13 cellular contexts compared by ENCODE assay signal in the genomic region with DNA sequence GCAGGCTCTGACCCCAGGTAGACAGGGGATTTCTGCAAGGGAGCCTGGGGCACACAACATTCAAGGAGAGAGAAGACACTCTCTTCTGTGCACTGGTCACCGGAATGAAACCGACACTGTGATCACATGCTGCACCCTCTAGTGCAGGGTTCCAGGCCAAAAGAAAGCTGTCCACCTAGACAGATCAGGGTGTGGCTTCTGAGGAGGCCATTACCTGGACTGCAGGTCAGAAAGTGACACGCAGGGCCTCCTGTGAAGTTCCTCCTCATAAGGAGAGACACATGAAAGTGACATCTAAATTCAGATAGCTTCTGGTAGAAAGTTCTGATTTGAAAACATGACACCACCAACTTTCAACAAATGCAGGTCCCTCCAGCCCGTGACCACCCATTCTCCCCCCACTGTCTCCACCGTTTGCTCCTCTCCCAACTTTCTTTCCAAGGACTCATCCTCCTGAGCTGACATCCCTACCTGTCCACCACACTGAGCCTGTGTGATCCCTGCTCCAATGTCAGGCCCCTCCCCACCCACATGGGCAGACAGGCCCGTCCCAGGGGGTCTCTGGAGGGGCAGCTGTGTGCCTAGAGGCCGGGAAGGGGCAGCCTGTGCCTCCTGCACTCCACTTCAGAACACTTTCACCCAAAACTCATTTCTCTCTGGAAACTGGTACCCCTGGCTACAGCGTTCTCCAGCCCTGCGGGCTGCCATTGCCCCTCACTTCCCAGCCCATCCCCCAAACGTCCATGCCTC.
"Had no signal": no experiment of that assay in that cellular context is flagged by ENCODE, and none has a peak within 500 bp of the region (broad histone marks: within the 10 kb centered on the region; RNA-seq: fewer than 3 reads in every experiment).

No MANE protein-coding gene starts in this region.

- ATAC-seq: activated T-cell treated with anti-CD3 and anti-CD28 coated beads, Interleukin-2, amount 50 U/mL, for 4 hours had no signal

- H3K4me1 Mint-ChIP-seq: activated CD4-positive, alpha-beta memory T cell treated with anti-CD3 and anti-CD28 coated beads, Interleukin-2, amount 10 ng/mL, durations not matched to agents 7 days and 5 days had no signal

- H3K9me3 ChIP-seq: tibial artery had no signal

- H3K4me3 ChIP-seq: SK-N-MC, tibial artery had no signal

- H3K27ac ChIP-seq: SK-N-MC, tibial artery, VCaP had no signal

- H3K27me3 ChIP-seq: tibial artery had no signal

- H3K27ac Mint-ChIP-seq: activated CD4-positive, alpha-beta memory T cell treated with anti-CD3 and anti-CD28 coated beads, Interleukin-2, amount 10 ng/mL, durations not matched to agents 7 days and 5 days; activated naive CD8-positive, alpha-beta T cell had no signal

- H3K27me3 Mint-ChIP-seq: activated CD4-positive, alpha-beta memory T cell treated with anti-CD3 and anti-CD28 coated beads, Interleukin-2, amount 10 ng/mL, durations not matched to agents 7 days and 5 days had no signal

- DNase-seq: activated CD4-positive, alpha-beta memory T cell treated with anti-CD3 and anti-CD28 coated beads, Interleukin-2, amount 10 ng/mL, durations not matched to agents 7 days and 5 days; activated gamma-delta T cell; activated T-cell treated with anti-CD3 and anti-CD28 coated beads, Interleukin-2, amount 50 U/mL, for 4 hours; effector CD8-positive, alpha-beta T cell; mesendoderm; stimulated activated CD4-positive, alpha-beta T cell treated with anti-CD3 and anti-CD28 coated beads, Interleukin-12 subunit alpha, Interleukin-12 subunit beta, amount 100 ng/mL, for 4 hours; stimulated activated CD4-positive, alpha-beta T cell treated with anti-CD3 and anti-CD28 coated beads, Interleukin-2, amount 100 ng/mL, for 24 hours had no signal

- H3K36me3 Mint-ChIP-seq: activated naive CD8-positive, alpha-beta T cell had no signal

- H3K4me3 Mint-ChIP-seq: activated CD4-positive, alpha-beta memory T cell treated with anti-CD3 and anti-CD28 coated beads, Interleukin-2, amount 10 ng/mL, durations not matched to agents 7 days and 5 days; activated naive CD8-positive, alpha-beta T cell; activated T-cell treated with anti-CD3 and anti-CD28 coated beads, Interleukin-2, amount 50 U/mL, for 4 hours; brain; neural crest cell had no signal

- H3K9me3 Mint-ChIP-seq: activated CD4-positive, alpha-beta memory T cell treated with anti-CD3 and anti-CD28 coated beads, Interleukin-2, amount 10 ng/mL, durations not matched to agents 7 days and 5 days; activated T-cell treated with anti-CD3 and anti-CD28 coated beads, Interleukin-2, amount 50 U/mL, for 4 hours; brain; neural crest cell had no signal
